In the genomic region with DNA sequence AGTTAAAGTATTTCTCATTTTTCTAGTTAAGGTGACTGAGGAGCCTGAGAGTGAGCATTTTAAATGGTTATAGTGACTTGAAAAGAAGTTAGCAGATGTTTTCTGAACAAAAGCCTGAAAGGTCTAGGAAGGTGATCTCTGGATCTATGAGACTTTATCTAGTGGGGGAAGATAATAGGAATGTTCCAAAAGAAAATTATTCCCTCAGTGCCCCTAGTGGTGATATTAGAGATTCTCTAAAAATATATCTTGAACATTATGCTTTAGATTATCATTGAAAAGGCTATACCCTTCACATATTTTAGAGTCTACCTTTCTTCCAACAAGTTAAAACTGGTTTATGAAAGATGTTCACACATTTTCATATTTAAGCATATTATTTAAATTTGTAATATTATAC, we compare ENCODE assay signal across 22 cellular contexts.
A peak's percentile ranks its signal among the peaks of the same experiment; 100 is the strongest.
DNase-seq lines count a peak whose midpoint lies in the region; ATAC-seq and TF ChIP-seq lines count a peak whose summit lies in the region.
"Had no signal": no experiment of that assay in that cellular context is flagged by ENCODE, and none has a peak within 500 bp of the region (broad histone marks: within the 10 kb centered on the region; RNA-seq: fewer than 3 reads in every experiment).

No MANE protein-coding gene starts in this region.

- H3K27ac ChIP-seq in SK-N-SH (ENCODE audit: low read depth in 2 of 2, low read length in 1 of 2) (no peak overlapping the region), brain microvascular endothelial cell (no peak overlapping the region), smooth muscle cell (ENCODE audit: low read depth) (no peak overlapping the region), right atrium auricular region (no peak overlapping the region), lower lobe of right lung (no peak overlapping the region), GM23338 (ENCODE audit: low read depth) (no peak overlapping the region)
- H3K27ac ChIP-seq: gastroesophageal sphincter, SJSA1, tibial nerve had no signal

- in situ Hi-C loops in brain microvascular endothelial cell (cut with HindIII; ENCODE audit: low pct_ligation_motif_present, low sequenced_read_pairs): no loop called here

- intact Hi-C loops in lower lobe of right lung (cut with DNase I): no loop called here

- H2AFZ ChIP-seq in SK-N-SH (ENCODE audit: low read depth) (no peak overlapping the region), smooth muscle cell (ENCODE audit: low read depth) (no peak overlapping the region), GM23338 (no peak overlapping the region)

- H3K27me3 Mint-ChIP-seq in GM23338 (ENCODE audit: insufficient read depth, low read depth, poor library complexity): no peaks in the 10 kb centered on the region
- H3K27me3 Mint-ChIP-seq: activated naive CD8-positive, alpha-beta T cell treated with anti-CD3 and anti-CD28 coated beads for 36 hours; central memory CD8-positive, alpha-beta T cell; IgD-negative memory B cell had no signal

- H3K9me3 ChIP-seq in SK-N-SH (no peaks in the 10 kb centered on the region), smooth muscle cell (replicated peaks; ENCODE audit: low read depth) (no peaks in the 10 kb centered on the region), right atrium auricular region (no peaks in the 10 kb centered on the region), lower lobe of right lung (no peaks in the 10 kb centered on the region)
- H3K9me3 ChIP-seq: gastroesophageal sphincter, SJSA1, tibial nerve had no signal

- H3K4me1 ChIP-seq in SK-N-SH (ENCODE audit: control insufficient read depth in 1 of 2, insufficient read depth in 2 of 2, low read depth in 1 of 2, low read length in 1 of 2): no peaks in the 10 kb centered on the region
- H3K4me1 ChIP-seq in smooth muscle cell (ENCODE audit: low read depth): no peaks in the 10 kb centered on the region
- H3K4me1 ChIP-seq in right atrium auricular region: no peaks in the 10 kb centered on the region
- no peaks in the 10 kb centered on the region for H3K4me1 ChIP-seq in lower lobe of right lung
- H3K4me1 ChIP-seq in GM23338 (ENCODE audit: insufficient read depth): no peaks in the 10 kb centered on the region
- H3K4me1 ChIP-seq: gastroesophageal sphincter, SJSA1, tibial nerve had no signal

- CTCF ChIA-PET in SK-N-SH (lab: Yijun Ruan, JAX): no interaction called here

- H3F3A ChIP-seq in SK-N-SH (replicated peaks; ENCODE audit: insufficient read depth) (no peaks in the 10 kb centered on the region), smooth muscle cell (ENCODE audit: low read depth) (no peaks in the 10 kb centered on the region), GM23338 (replicated peaks; ENCODE audit: low read depth) (no peaks in the 10 kb centered on the region)

- H3K4me3 ChIP-seq in SK-N-SH (ENCODE audit: low read depth in 2 of 2, low read length in 1 of 2) (no peak overlapping the region), NB4 (ENCODE audit: low read depth, low read length) (no peak overlapping the region), brain microvascular endothelial cell (ENCODE audit: low read depth, low read length) (no peak overlapping the region), smooth muscle cell (no peak overlapping the region), right atrium auricular region (no peak overlapping the region), lower lobe of right lung (no peak overlapping the region), GM23338 (no peak overlapping the region)
- H3K4me3 ChIP-seq: gastroesophageal sphincter, lung, SJSA1, tibial nerve had no signal

- no peaks in the 10 kb centered on the region for H4K20me1 ChIP-seq in SK-N-SH (ENCODE audit: insufficient read depth)
- H4K20me1 ChIP-seq in smooth muscle cell (ENCODE audit: low read depth): no peaks in the 10 kb centered on the region
- no peaks in the 10 kb centered on the region for H4K20me1 ChIP-seq in GM23338 (replicated peaks; ENCODE audit: insufficient read depth)

- H3K4me1 Mint-ChIP-seq in GM23338: no peaks in the 10 kb centered on the region
- H3K4me1 Mint-ChIP-seq: activated naive CD8-positive, alpha-beta T cell treated with anti-CD3 and anti-CD28 coated beads for 36 hours; central memory CD8-positive, alpha-beta T cell; IgD-negative memory B cell; natural killer cell had no signal

- no peaks in the 10 kb centered on the region for H3K79me2 ChIP-seq in SK-N-SH (ENCODE audit: insufficient read depth)
- H3K79me2 ChIP-seq in smooth muscle cell (ENCODE audit: low read depth): no peaks in the 10 kb centered on the region
- H3K79me2 ChIP-seq in GM23338 (replicated peaks; ENCODE audit: insufficient read depth): no peaks in the 10 kb centered on the region

- H3K4me2 ChIP-seq in SK-N-SH (no peak overlapping the region), smooth muscle cell (no peak overlapping the region), GM23338 (no peak overlapping the region)

- ATAC-seq in SK-N-SH treated with all-trans-retinoic acid at 6 μM for 48 hours: no peak
- no peak for ATAC-seq in lower lobe of right lung
- ATAC-seq in GM23338: no peak
- ATAC-seq: gastroesophageal sphincter, natural killer cell, sciatic nerve had no signal

- POLR2A ChIA-PET in SK-N-SH (lab: Yijun Ruan, JAX): no interaction called here

- no peaks in the 10 kb centered on the region for H3K9me2 ChIP-seq in SK-N-SH
- H3K9me2 ChIP-seq in GM23338 (ENCODE audit: insufficient read depth): no peaks in the 10 kb centered on the region

- no peaks in the 10 kb centered on the region; the same call in 2 of the 3 replicates for H3K36me3 Mint-ChIP-seq in GM23338 (ENCODE audit: low read depth)
- H3K36me3 Mint-ChIP-seq: activated naive CD8-positive, alpha-beta T cell treated with anti-CD3 and anti-CD28 coated beads for 36 hours; IgD-negative memory B cell; natural killer cell had no signal

- TF ChIP-seq RAD21 in SK-N-SH (IDR thresholded peaks at IDR 0.05; ENCODE audit: low read length): no peak

- no peak overlapping the region for H3K27ac Mint-ChIP-seq in GM23338
- H3K27ac Mint-ChIP-seq: activated naive CD8-positive, alpha-beta T cell treated with anti-CD3 and anti-CD28 coated beads for 36 hours; IgD-negative memory B cell; natural killer cell had no signal

- no peak overlapping the region for H3K4me3 Mint-ChIP-seq in GM23338
- H3K4me3 Mint-ChIP-seq: activated naive CD8-positive, alpha-beta T cell treated with anti-CD3 and anti-CD28 coated beads for 36 hours; central memory CD8-positive, alpha-beta T cell; IgD-negative memory B cell; natural killer cell had no signal

- TF ChIP-seq POLR2A in NB4 (IDR thresholded peaks at IDR 0.05; ENCODE audit: extremely low read depth, insufficient read length): no peak

- H3K9me3 Mint-ChIP-seq in GM23338: peaks cover 73% of the 10 kb centered on the region
- H3K9me3 Mint-ChIP-seq: activated naive CD8-positive, alpha-beta T cell treated with anti-CD3 and anti-CD28 coated beads for 36 hours had no signal

- peak; percentile 2 for DNase-seq in SK-N-SH
- DNase-seq in NB4 (ENCODE audit: low read depth): peak; percentile 0
- DNase-seq in brain microvascular endothelial cell: no peak
- DNase-seq in smooth muscle cell (lab: John Stamatoyannopoulos, UW; ENCODE audit: unreplicated experiment): no peak
- DNase-seq in right atrium auricular region (ENCODE audit: low spot score): no peak
- no peak for DNase-seq in lower lobe of right lung
- DNase-seq in GM23338 (ENCODE audit: low spot score): no peak
- DNase-seq: activated CD4-positive, alpha-beta T cell treated with anti-CD3 and anti-CD28 coated beads, Interleukin-2, amount 50 U/mL, for 48 hours; activated naive CD8-positive, alpha-beta T cell treated with anti-CD3 and anti-CD28 coated beads for 36 hours; activated T-cell treated with anti-CD3 and anti-CD28 coated beads, Interleukin-2, amount 50 U/mL, for 48 hours; AML-193; GOT3; natural killer cell; stimulated activated CD4-positive, alpha-beta T cell treated with anti-CD3 and anti-CD28 coated beads, Interleukin-2, amount 100 ng/mL, for 48 hours had no signal

- TF ChIP-seq EP300 in SK-N-SH (IDR thresholded peaks at IDR 0.05; ENCODE audit: borderline replicate concordance in 1 of 2, low read depth in 1 of 2, low read length in 1 of 2): no peak

- TF ChIP-seq CTCF in SK-N-SH (IDR thresholded peaks at IDR 0.05) (peak; percentile 59), NB4 (IDR thresholded peaks at IDR 0.05; ENCODE audit: low read depth, low read length) (no peak), brain microvascular endothelial cell (IDR thresholded peaks at IDR 0.05; ENCODE audit: low read depth, low read length, missing control alignments) (peak; percentile 4), smooth muscle cell (IDR thresholded peaks at IDR 0.05; ENCODE audit: borderline replicate concordance, insufficient read depth, poor library complexity, severe bottlenecking) (peak; percentile 29), right atrium auricular region (IDR thresholded peaks at IDR 0.05) (peak in 1 of 2 donors; percentile 47), lower lobe of right lung (IDR thresholded peaks at IDR 0.05) (no peak), GM23338 (conservative IDR thresholded peaks at IDR 0.05; ENCODE audit: low read depth in 2 of 2) (no peak)

- no peaks in the 10 kb centered on the region for H3K27me3 ChIP-seq in SK-N-SH (ENCODE audit: insufficient read depth)
- no peaks in the 10 kb centered on the region for H3K27me3 ChIP-seq in brain microvascular endothelial cell (replicated peaks)
- no peaks in the 10 kb centered on the region for H3K27me3 ChIP-seq in smooth muscle cell (ENCODE audit: low read depth)
- H3K27me3 ChIP-seq in right atrium auricular region: no peaks in the 10 kb centered on the region
- H3K27me3 ChIP-seq in lower lobe of right lung (ENCODE audit: low read depth): no peaks in the 10 kb centered on the region
- H3K27me3 ChIP-seq in GM23338 (ENCODE audit: insufficient read depth): no peaks in the 10 kb centered on the region
- H3K27me3 ChIP-seq: gastroesophageal sphincter, SJSA1, tibial nerve had no signal

- no peak overlapping the region for H3K9ac ChIP-seq in SK-N-SH
- no peak overlapping the region for H3K9ac ChIP-seq in smooth muscle cell (ENCODE audit: low read depth)

- H3K36me3 ChIP-seq in SK-N-SH (replicated peaks in 1 of 2; ENCODE audit: control insufficient read depth in 1 of 2, insufficient read depth in 2 of 2, low read length in 1 of 2) (no peaks in the 10 kb centered on the region), brain microvascular endothelial cell (replicated peaks) (no peaks in the 10 kb centered on the region), smooth muscle cell (ENCODE audit: low read depth) (no peaks in the 10 kb centered on the region), right atrium auricular region (no peaks in the 10 kb centered on the region), lower lobe of right lung (no peaks in the 10 kb centered on the region), GM23338 (ENCODE audit: insufficient read depth) (no peaks in the 10 kb centered on the region)
- H3K36me3 ChIP-seq: gastroesophageal sphincter, SJSA1, tibial nerve had no signal

TF ChIP-seq in SK-N-SH treated with all-trans-retinoic acid at 6 μM for 48 hours, 23 proteins besides CTCF, POLR2A, EP300 and RAD21 (continues in another document):
- TF ChIP-seq ZFP3 (CRISPR knock-in tag; IDR thresholded peaks at IDR 0.05): no peak
- no peak for TF ChIP-seq TOX (CRISPR knock-in tag; IDR thresholded peaks at IDR 0.05; ENCODE audit: borderline replicate concordance)
- TF ChIP-seq ZFP30 (CRISPR knock-in tag; IDR thresholded peaks at IDR 0.05): no peak

TF ChIP-seq in GM23338, 12 proteins besides CTCF, POLR2A, EP300 and RAD21 (continues in another document):
- TF ChIP-seq ZNF114 (CRISPR knock-in tag; IDR thresholded peaks at IDR 0.05): no peak
- TF ChIP-seq STAT1 (IDR thresholded peaks at IDR 0.05; ENCODE audit: unreplicated experiment): no peak

Comparison
In these comparisons a context has a peak if more than half of its experiments do, and no peak if none do; other contexts are left out.
1. DNase-seq: peak in SK-N-SH (single experiment) and NB4 (single experiment); none in brain microvascular endothelial cell (single experiment), smooth muscle cell (single experiment), right atrium auricular region (single experiment), lower lobe of right lung (single experiment) and GM23338 (single experiment).
2. CTCF ChIP-seq: peak in SK-N-SH (single experiment), brain microvascular endothelial cell (single experiment) and smooth muscle cell (single experiment); none in NB4 (single experiment), lower lobe of right lung (single experiment) and GM23338 (0 of 2).